Comparison of ENCODE assay signal across 27 cellular contexts in genomic region chrX:142884853-142885252, GRCh38.
"Had no signal": no experiment of that assay in that cellular context is flagged by ENCODE, and none has a peak within 500 bp of the region (broad histone marks: within the 10 kb centered on the region; RNA-seq: fewer than 3 reads in every experiment).

No MANE protein-coding gene starts in this region.

- H3K4me1 ChIP-seq: colonic mucosa, esophagus muscularis mucosa, esophagus squamous epithelium, foreskin keratinocyte, gastrocnemius medialis, gastroesophageal sphincter, heart left ventricle, heart right ventricle had no signal

- H3K27me3 ChIP-seq: colonic mucosa, esophagus muscularis mucosa, esophagus squamous epithelium, foreskin keratinocyte, gastrocnemius medialis, gastroesophageal sphincter, heart left ventricle, heart right ventricle had no signal

- H3K27ac ChIP-seq: colonic mucosa, coronary artery, dorsolateral prefrontal cortex, epithelial cell of prostate, esophagus muscularis mucosa, esophagus squamous epithelium, foreskin keratinocyte, gastrocnemius medialis, gastroesophageal sphincter, heart left ventricle, heart right ventricle had no signal

- H3K36me3 ChIP-seq: colonic mucosa, esophagus muscularis mucosa, esophagus squamous epithelium, gastrocnemius medialis, gastroesophageal sphincter, heart left ventricle, heart right ventricle had no signal

- FAIRE-seq: endometrium, endothelial cell of umbilical vein, frontal cortex had no signal

- H3K4me3 ChIP-seq: colonic mucosa, coronary artery, dorsolateral prefrontal cortex, esophagus muscularis mucosa, esophagus squamous epithelium, gastrocnemius medialis, gastroesophageal sphincter, heart left ventricle, heart right ventricle had no signal

- DNase-seq: colonic mucosa; cortex of kidney; dermis blood vessel endothelial cell; dorsolateral prefrontal cortex; effector CD4-positive, alpha-beta T cell; effector CD8-positive, alpha-beta T cell; effector memory CD4-positive, alpha-beta T cell; effector memory CD8-positive, alpha-beta T cell; endodermal cell; erythroblast; esophagus squamous epithelium; foreskin fibroblast; foreskin keratinocyte; foreskin melanocyte; gastrocnemius medialis; glutamatergic neuron; head of caudate nucleus; heart left ventricle; heart right ventricle had no signal

- ATAC-seq: effector memory CD8-positive, alpha-beta T cell; esophagus mucosa; foreskin keratinocyte; gastrocnemius medialis; gastroesophageal sphincter; heart left ventricle; heart right ventricle had no signal

- H3K9me3 ChIP-seq: colonic mucosa, esophagus muscularis mucosa, esophagus squamous epithelium, gastrocnemius medialis, gastroesophageal sphincter, heart left ventricle had no signal
